ENCODE assay signal across 30 cellular contexts in genomic region chr3:29370451-29371420, GRCh38.
DNase-seq lines count a peak whose midpoint lies in the region; TF ChIP-seq lines count a peak whose summit lies in the region.
"Had no signal": no experiment of that assay in that cellular context is flagged by ENCODE, and none has a peak within 500 bp of the region (broad histone marks: within the 10 kb centered on the region; RNA-seq: fewer than 3 reads in every experiment).

No MANE protein-coding gene starts in this region.

- dilution Hi-C loops in mammary epithelial cell (cut with HindIII; ENCODE audit: low sequenced_read_pairs) = no loop called here

- CTCF ChIA-PET in MCF 10A (lab: Yijun Ruan, JAX) (interaction anchor here (0.6 to 1.5 kb wide), 2 partner anchors 27 to 393 kb away, joined by 3 read pairs; no protein-coding TSS in a partner anchor), mammary epithelial cell (lab: Charles Lee; ENCODE audit: low non-redundant PET) (no interaction called here)

- WGBS in mammary epithelial cell (ENCODE audit: low coverage, missing lambda C conversion rate) = 39% methylated on average over 4 of the region's 4 CpGs

- H3K4me1 Mint-ChIP-seq in MCF 10A (ENCODE audit: insufficient read depth, unreplicated experiment) = peaks cover 31% of the 10 kb centered on the region
- H3K4me1 Mint-ChIP-seq: activated naive CD4-positive, alpha-beta T cell treated with anti-CD3 and anti-CD28 coated beads, Interleukin-2, amount 50 U/mL, for 24 hours; IgD-negative memory B cell had no signal

- peak overlapping the region; percentile 6 for H2AFZ ChIP-seq in mammary epithelial cell (ENCODE audit: low read depth, low read length)
- H2AFZ ChIP-seq: parathyroid adenoma had no signal

- H3K9me3 ChIP-seq in breast epithelium (no peaks in the 10 kb centered on the region), mammary epithelial cell (replicated peaks; ENCODE audit: insufficient read depth, low read length) (no peaks in the 10 kb centered on the region)
- no peaks in the 10 kb centered on the region for H3K9me3 ChIP-seq in effector memory CD4-positive, alpha-beta T cell (ENCODE audit: control insufficient read depth, low read length)
- H3K9me3 ChIP-seq: right lobe of liver, SK-N-SH, thoracic aorta had no signal

- POLR2A ChIA-PET in MCF 10A (lab: Yijun Ruan, JAX) = interaction anchor here (0.6 to 2.1 kb wide), 9 partner anchors 9 to 387 kb away, joined by 3 to 5 read pairs (median 4); no protein-coding TSS in a partner anchor

- H3K4me3 Mint-ChIP-seq in MCF 10A (ENCODE audit: unreplicated experiment) = peak overlapping the region; percentile 22
- H3K4me3 Mint-ChIP-seq: activated CD4-positive, alpha-beta memory T cell treated with anti-CD3 and anti-CD28 coated beads for 36 hours; activated naive CD4-positive, alpha-beta T cell treated with anti-CD3 and anti-CD28 coated beads, Interleukin-2, amount 50 U/mL, for 24 hours; CD4-positive, alpha-beta T cell; IgD-negative memory B cell; neural crest cell; T-helper 1 cell treated with Interleukin-12 subunit alpha and Interleukin-12 subunit beta and Interleukin-4 antibody, amounts not matched to agents 30 μg/mL and 1 μg/mL, for 36 hours had no signal

- no peak for TF ChIP-seq POLR2A in breast epithelium (IDR thresholded peaks at IDR 0.05)

- H3K27me3 ChIP-seq in breast epithelium (no peaks in the 10 kb centered on the region), mammary epithelial cell (ENCODE audit: insufficient read depth, low read length) (no peaks in the 10 kb centered on the region)
- H3K27me3 ChIP-seq in effector memory CD4-positive, alpha-beta T cell (replicated peaks; ENCODE audit: control insufficient read depth, insufficient read depth, low read length, poor library complexity, severe bottlenecking) = no peaks in the 10 kb centered on the region
- H3K27me3 ChIP-seq: dorsolateral prefrontal cortex, right lobe of liver had no signal

- peaks cover 25% of the 10 kb centered on the region for H3K79me2 ChIP-seq in mammary epithelial cell (ENCODE audit: insufficient read depth, low read length)
- H3K79me2 ChIP-seq: parathyroid adenoma had no signal

- no peaks in the 10 kb centered on the region for H3K27me3 Mint-ChIP-seq in MCF 10A (ENCODE audit: insufficient read depth, unreplicated experiment)
- H3K27me3 Mint-ChIP-seq: activated CD4-positive, alpha-beta memory T cell treated with anti-CD3 and anti-CD28 coated beads for 36 hours; CD4-positive, alpha-beta T cell; IgD-negative memory B cell had no signal

- no peak overlapping the region for H3K4me3 ChIP-seq in breast epithelium
- H3K4me3 ChIP-seq in mammary epithelial cell (replicated peaks in 1 of 3; ENCODE audit: insufficient read depth in 1 of 3, low read depth in 2 of 3, low read length in 3 of 3) = no peak overlapping the region
- H3K4me3 ChIP-seq in effector memory CD4-positive, alpha-beta T cell (ENCODE audit: insufficient read depth, low read depth, low read length, poor library complexity, severe bottlenecking) = no peak overlapping the region
- H3K4me3 ChIP-seq: dorsolateral prefrontal cortex, right lobe of liver, thoracic aorta had no signal

- intact Hi-C loops in MCF 10A (cut with micrococcal nuclease) (no loop called here), breast epithelium (cut with DNase I; ENCODE audit: low total_unique reads) (no loop called here), mammary epithelial cell (cut with micrococcal nuclease) (no loop called here)

- peak overlapping the region; percentile 68 for H3K27ac Mint-ChIP-seq in MCF 10A (ENCODE audit: low read depth, unreplicated experiment)
- H3K27ac Mint-ChIP-seq: activated CD4-positive, alpha-beta memory T cell treated with anti-CD3 and anti-CD28 coated beads for 36 hours; activated naive CD4-positive, alpha-beta T cell treated with anti-CD3 and anti-CD28 coated beads, Interleukin-2, amount 50 U/mL, for 24 hours; CD4-positive, alpha-beta T cell; T-helper 1 cell treated with Interleukin-12 subunit alpha and Interleukin-12 subunit beta and Interleukin-4 antibody, amounts not matched to agents 30 μg/mL and 1 μg/mL, for 36 hours had no signal

- H3K9ac ChIP-seq in mammary epithelial cell (ENCODE audit: insufficient read depth, low read length) = no peak overlapping the region
- H3K9ac ChIP-seq: parathyroid adenoma, SK-N-SH had no signal

- no peaks in the 10 kb centered on the region for H4K20me1 ChIP-seq in mammary epithelial cell (ENCODE audit: insufficient read depth, low read length)

- no peak overlapping the region for H3K27ac ChIP-seq in breast epithelium
- H3K27ac ChIP-seq in mammary epithelial cell (ENCODE audit: insufficient read depth, low read depth, low read length) = peak overlapping the region; percentile 14
- H3K27ac ChIP-seq in effector memory CD4-positive, alpha-beta T cell (ENCODE audit: insufficient read depth, low read length, poor library complexity, severe bottlenecking) = no peak overlapping the region
- H3K27ac ChIP-seq: dorsolateral prefrontal cortex, parathyroid adenoma, right lobe of liver, thoracic aorta had no signal

- DNase-seq in MCF 10A (ENCODE audit: unreplicated experiment) = peak; percentile 26
- DNase-seq in breast epithelium (ENCODE audit: low spot score in 2 of 2) = no peak
- peak; percentile 82 for DNase-seq in mammary epithelial cell
- DNase-seq in myocyte (ENCODE audit: low read depth) = peak; percentile 48
- DNase-seq in NCI-H1436 treated with DMSO at 0.1 percent for 48 hours (lab: John Stamatoyannopoulos, UW) = no peak
- DNase-seq in stimulated activated naive CD4-positive, alpha-beta T cell treated with Interleukin-2 at 50 U/mL for 16 hours (lab: John Stamatoyannopoulos, UW) = no peak
- DNase-seq in effector memory CD4-positive, alpha-beta T cell = no peak
- DNase-seq in NCI-H2171 (lab: John Stamatoyannopoulos, UW) = no peak
- DNase-seq: activated CD4-positive, alpha-beta memory T cell treated with anti-CD3 and anti-CD28 coated beads for 36 hours; activated CD8-positive, alpha-beta memory T cell treated with anti-CD3 and anti-CD28 coated beads, Interleukin-2, amount 50 U/mL, for 4 hours; AML-193; anterior cingulate cortex; caudate nucleus; CD4-positive, alpha-beta T cell; dorsolateral prefrontal cortex; EL; NCI-H1092 treated with DMSO at 0.1 percent for 48 hours; NCI-H187 treated with DMSO at 0.1 percent for 48 hours; NCI-H2227 treated with DMSO at 0.1 percent for 48 hours; NCI-H748 treated with DMSO at 0.1 percent for 48 hours; right lobe of liver; SK-N-SH; stimulated activated CD4-positive, alpha-beta T cell treated with anti-CD3 and anti-CD28 coated beads, Interleukin-15, amount 100 ng/mL, for 24 hours; stimulated activated naive CD8-positive, alpha-beta T cell treated with anti-CD3 and anti-CD28 coated beads, Interleukin-15, Interleukin-2, amounts not matched to agents 100 U/mL and 50 U/mL, for 24 hours had no signal

- peak overlapping the region; percentile 59 for H3K4me2 ChIP-seq in mammary epithelial cell (ENCODE audit: insufficient read depth, low read depth, low read length)
- H3K4me2 ChIP-seq: SK-N-SH had no signal

- no peaks in the 10 kb centered on the region for H3K9me3 Mint-ChIP-seq in MCF 10A (ENCODE audit: unreplicated experiment)
- H3K9me3 Mint-ChIP-seq: activated CD4-positive, alpha-beta memory T cell treated with anti-CD3 and anti-CD28 coated beads for 36 hours; activated naive CD4-positive, alpha-beta T cell treated with anti-CD3 and anti-CD28 coated beads, Interleukin-2, amount 50 U/mL, for 24 hours; T-helper 1 cell treated with Interleukin-12 subunit alpha and Interleukin-12 subunit beta and Interleukin-4 antibody, amounts not matched to agents 30 μg/mL and 1 μg/mL, for 36 hours had no signal

- no peaks in the 10 kb centered on the region for H3K36me3 ChIP-seq in breast epithelium
- H3K36me3 ChIP-seq in mammary epithelial cell (ENCODE audit: insufficient read depth, low read length) = no peaks in the 10 kb centered on the region
- no peaks in the 10 kb centered on the region for H3K36me3 ChIP-seq in effector memory CD4-positive, alpha-beta T cell (ENCODE audit: control insufficient read depth, insufficient read depth, low read length)
- H3K36me3 ChIP-seq: right lobe of liver, thoracic aorta had no signal

- in situ Hi-C loops in mammary epithelial cell (cut with MboI; ENCODE audit: low sequenced_read_pairs in 2 of 2) = no loop called here

- BruUV-seq in MCF 10A (replicated peaks; lab: Mats Ljungman, UMichigan) (no TSS peak), mammary epithelial cell (replicated peaks; lab: Mats Ljungman, UMichigan) (no TSS peak)

- H3K36me3 Mint-ChIP-seq in MCF 10A (ENCODE audit: insufficient read depth, unreplicated experiment) = peaks cover 6% of the 10 kb centered on the region
- H3K36me3 Mint-ChIP-seq: activated CD4-positive, alpha-beta memory T cell treated with anti-CD3 and anti-CD28 coated beads for 36 hours; activated naive CD4-positive, alpha-beta T cell treated with anti-CD3 and anti-CD28 coated beads, Interleukin-2, amount 50 U/mL, for 24 hours; IgD-negative memory B cell had no signal

- TF ChIP-seq CTCF in MCF 10A (IDR thresholded peaks at IDR 0.05; ENCODE audit: unreplicated experiment) (no peak), breast epithelium (IDR thresholded peaks at IDR 0.05) (no peak), mammary epithelial cell (conservative IDR thresholded peaks at IDR 0.05 in 1 of 2, IDR thresholded peaks at IDR 0.05 in 1 of 2; ENCODE audit: extremely low read depth in 1 of 2, insufficient read depth in 1 of 2, low read depth in 1 of 2, low read length in 2 of 2) (no peak)

- H3K4me1 ChIP-seq in breast epithelium (no peaks in the 10 kb centered on the region), mammary epithelial cell (ENCODE audit: insufficient read depth, low read length) (peaks cover 11% of the 10 kb centered on the region)
- H3K4me1 ChIP-seq in effector memory CD4-positive, alpha-beta T cell (ENCODE audit: control insufficient read depth, insufficient read depth, low read length, poor library complexity, severe bottlenecking) = no peaks in the 10 kb centered on the region
- H3K4me1 ChIP-seq: parathyroid adenoma, right lobe of liver had no signal

Comparison
In these comparisons a context has a peak if more than half of its experiments do, and no peak if none do; other contexts are left out.
1. DNase-seq: peak in MCF 10A (single experiment), mammary epithelial cell (single experiment) and myocyte (single experiment); none in breast epithelium (0 of 2), NCI-H1436 treated with DMSO at 0.1 percent for 48 hours (single experiment), stimulated activated naive CD4-positive, alpha-beta T cell treated with Interleukin-2 at 50 U/mL for 16 hours (single experiment), effector memory CD4-positive, alpha-beta T cell (0 of 3) and NCI-H2171 (single experiment).